ENCODE assay signal across 31 cellular contexts in genomic region chr4:119508281-119508680, GRCh38.
"Had no signal": no experiment of that assay in that cellular context is flagged by ENCODE, and none has a peak within 500 bp of the region (broad histone marks: within the 10 kb centered on the region; RNA-seq: fewer than 3 reads in every experiment).

No MANE protein-coding gene starts in this region.

- H3K4me3 ChIP-seq: adrenal gland, cardiac muscle cell, MG63 had no signal

- FAIRE-seq: TTC549 had no signal

- H3K27me3 Mint-ChIP-seq: activated B cell treated with CpG ODN at 0.5 μM for 24 hours; activated CD4-positive, alpha-beta T cell treated with anti-CD3 and anti-CD28 coated beads for 36 hours; activated CD8-positive, alpha-beta T cell treated with anti-CD3 and anti-CD28 coated beads for 36 hours; activated naive CD4-positive, alpha-beta T cell treated with anti-CD3 and anti-CD28 coated beads, Interleukin-2, amount 10 ng/mL, durations not matched to agents 7 days and 5 days; activated naive CD8-positive, alpha-beta T cell treated with anti-CD3 and anti-CD28 coated beads for 36 hours; brain; T-cell had no signal

- H3K27ac Mint-ChIP-seq: activated B cell treated with CpG ODN at 0.5 μM for 24 hours; activated CD4-positive, alpha-beta T cell treated with anti-CD3 and anti-CD28 coated beads for 36 hours; activated CD8-positive, alpha-beta T cell treated with anti-CD3 and anti-CD28 coated beads for 36 hours; activated naive CD4-positive, alpha-beta T cell treated with anti-CD3 and anti-CD28 coated beads, Interleukin-2, amount 10 ng/mL, durations not matched to agents 7 days and 5 days; activated naive CD8-positive, alpha-beta T cell treated with anti-CD3 and anti-CD28 coated beads for 36 hours; activated T-cell treated with anti-CD3 and anti-CD28 coated beads, Interleukin-2, amount 50 U/mL, for 72 hours; activated T-helper 2 cell treated with anti-CD3 and anti-CD28 coated beads, Interferon-gamma antibody, Interleukin-2, Interleukin-4, amounts not matched to agents 10 μg/mL and 5 μg/mL and 100 μg/mL, durations not matched to agents 14 hours and 24 hours and 36 hours; brain had no signal

- H3K9me3 Mint-ChIP-seq: activated B cell treated with CpG ODN at 0.5 μM for 24 hours; activated CD8-positive, alpha-beta T cell treated with anti-CD3 and anti-CD28 coated beads for 36 hours; activated naive CD4-positive, alpha-beta T cell treated with anti-CD3 and anti-CD28 coated beads, Interleukin-2, amount 10 ng/mL, durations not matched to agents 7 days and 5 days; activated naive CD8-positive, alpha-beta T cell treated with anti-CD3 and anti-CD28 coated beads for 36 hours; activated T-cell treated with anti-CD3 and anti-CD28 coated beads, Interleukin-2, amount 50 U/mL, for 72 hours; activated T-helper 2 cell treated with anti-CD3 and anti-CD28 coated beads, Interferon-gamma antibody, Interleukin-2, Interleukin-4, amounts not matched to agents 10 μg/mL and 5 μg/mL and 100 μg/mL, durations not matched to agents 14 hours and 24 hours and 36 hours; brain; T-cell had no signal

- H3K9me3 ChIP-seq: adrenal gland, MG63 had no signal

- ATAC-seq: activated CD4-positive, alpha-beta T cell treated with anti-CD3 and anti-CD28 coated beads for 36 hours; activated CD8-positive, alpha-beta T cell treated with anti-CD3 and anti-CD28 coated beads for 36 hours; activated T-cell treated with anti-CD3 and anti-CD28 coated beads, Interleukin-2, amount 50 U/mL, for 72 hours; T-cell had no signal

- DNase-seq: activated B cell treated with CpG ODN at 0.5 μM for 24 hours; activated CD4-positive, alpha-beta T cell treated with anti-CD3 and anti-CD28 coated beads for 36 hours; activated CD4-positive, alpha-beta T cell treated with anti-CD3 and anti-CD28 coated beads, Interleukin-2, amount 50 U/mL, for 1 hour; activated CD8-positive, alpha-beta memory T cell treated with anti-CD3 and anti-CD28 coated beads, Interleukin-2, amount 50 U/mL, for 4 hours; activated CD8-positive, alpha-beta T cell treated with anti-CD3 and anti-CD28 coated beads for 36 hours; activated gamma-delta T cell treated with Interleukin-2 at 50 U/mL for 16 hours; activated naive CD4-positive, alpha-beta T cell treated with anti-CD3 and anti-CD28 coated beads, Interleukin-2, amount 10 ng/mL, durations not matched to agents 7 days and 5 days; activated naive CD8-positive, alpha-beta T cell treated with anti-CD3 and anti-CD28 coated beads for 36 hours; activated T-cell treated with anti-CD3 and anti-CD28 coated beads, Interleukin-2, amount 50 U/mL, for 72 hours; adrenal gland; aorta; MG63; MV-4-11; NCI-H1092 treated with DMSO at 0.1 percent for 48 hours; NCI-H1417 treated with DMSO at 0.1 percent for 48 hours; NCI-H1694; NCI-H2029; NCI-H2107; NCI-H2171 treated with DMSO at 0.1 percent for 48 hours; NCI-H226; NCI-H510A; NCI-H526 treated with DMSO at 0.1 percent for 48 hours; NCI-H82; SIG-M5; T-cell; T-helper 2 cell; T1000 had no signal

- H3K27ac ChIP-seq: adrenal gland, cardiac muscle cell had no signal

- H3K4me3 Mint-ChIP-seq: activated B cell treated with CpG ODN at 0.5 μM for 24 hours; activated CD4-positive, alpha-beta T cell treated with anti-CD3 and anti-CD28 coated beads for 36 hours; activated CD8-positive, alpha-beta T cell treated with anti-CD3 and anti-CD28 coated beads for 36 hours; activated naive CD4-positive, alpha-beta T cell treated with anti-CD3 and anti-CD28 coated beads, Interleukin-2, amount 10 ng/mL, durations not matched to agents 7 days and 5 days; activated naive CD8-positive, alpha-beta T cell treated with anti-CD3 and anti-CD28 coated beads for 36 hours; activated T-cell treated with anti-CD3 and anti-CD28 coated beads, Interleukin-2, amount 50 U/mL, for 72 hours; brain; T-cell had no signal

- H3K4me1 Mint-ChIP-seq: activated B cell treated with CpG ODN at 0.5 μM for 24 hours; activated CD4-positive, alpha-beta T cell treated with anti-CD3 and anti-CD28 coated beads for 36 hours; activated naive CD4-positive, alpha-beta T cell treated with anti-CD3 and anti-CD28 coated beads, Interleukin-2, amount 10 ng/mL, durations not matched to agents 7 days and 5 days; activated naive CD8-positive, alpha-beta T cell treated with anti-CD3 and anti-CD28 coated beads for 36 hours; brain; T-cell had no signal

- H3K27me3 ChIP-seq: adrenal gland, cardiac muscle cell, MG63 had no signal
